Comparison of ENCODE assay signal across 12 cellular contexts in the genomic region with DNA sequence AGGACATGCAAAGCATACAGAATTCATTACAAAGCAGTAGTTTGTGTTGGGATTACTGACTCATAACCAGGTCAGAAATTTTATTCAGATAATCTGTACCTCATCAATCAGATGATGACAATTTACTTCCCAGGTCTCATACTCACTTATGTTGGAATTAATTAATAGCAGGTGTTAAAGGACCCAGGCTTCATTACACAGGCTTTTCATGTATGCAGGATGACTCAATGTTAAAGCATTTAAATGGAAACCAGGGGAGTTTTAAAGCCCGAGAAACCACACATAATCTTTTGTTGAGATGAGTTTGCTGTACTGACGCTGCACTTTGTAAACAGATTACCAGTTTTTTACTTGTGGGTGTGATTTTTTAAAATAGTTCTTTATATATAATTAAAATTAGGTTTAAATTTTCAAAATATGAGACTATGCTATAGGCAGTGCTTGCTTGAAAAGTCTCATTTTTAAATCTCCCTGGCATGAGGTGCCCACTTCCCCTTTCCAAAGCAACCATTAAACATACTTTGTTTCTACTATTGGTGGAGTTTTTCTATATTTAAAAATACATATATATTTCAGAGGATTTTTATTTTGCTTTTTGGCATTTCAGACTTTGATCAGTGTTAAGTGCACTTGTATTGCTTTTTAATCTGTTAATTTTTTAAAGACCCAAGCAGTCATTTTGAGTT. TPM values are rescaled to one million over a fixed set of nuclear protein-coding genes. Genes with fewer than 3 reads are reported as not detected.
A peak's percentile ranks its signal among the peaks of the same experiment; 100 is the strongest.
DNase-seq lines count a peak whose midpoint lies in the region; ATAC-seq and TF ChIP-seq lines count a peak whose summit lies in the region.
"Had no signal": no experiment of that assay in that cellular context is flagged by ENCODE, and none has a peak within 500 bp of the region (broad histone marks: within the 10 kb centered on the region; RNA-seq: fewer than 3 reads in every experiment).

No MANE protein-coding gene starts in this region.

- H3K27ac ChIP-seq in SK-N-MC, result 0 out of 2 replicates have a peak overlapping the region, but pooled peaks have one; percentile 5
- H3K27ac ChIP-seq in transverse colon, result no peak overlapping the region
- H3K27ac ChIP-seq: lower lobe of right lung had no signal

- TF ChIP-seq CTCF in transverse colon (IDR thresholded peaks at IDR 0.05), result no peak

- DNase-seq in activated CD4-positive, CD25-positive, alpha-beta regulatory T cell treated with anti-CD3 and anti-CD28 coated beads, Interleukin-2, amount 50 U/mL, for 72 hours, result no peak
- DNase-seq in SK-N-MC (ENCODE audit: low read depth, low spot score) (peak; percentile 6), fibroblast of gingiva (ENCODE audit: low read depth) (peak; percentile 72), transverse colon (no peak)
- DNase-seq in stimulated activated effector memory CD8-positive, alpha-beta T cell treated with anti-CD3 and anti-CD28 coated beads, Interleukin-12 subunit alpha, Interleukin-12 subunit beta, amount 100 ng/mL, for 72 hours (ENCODE audit: low spot score in 2 of 2), result no peak
- DNase-seq: activated gamma-delta T cell, AML-193, lower lobe of right lung, small intestine had no signal

- peaks cover 6% of the 10 kb centered on the region for H3K4me1 Mint-ChIP-seq in stimulated activated effector memory CD8-positive, alpha-beta T cell treated with anti-CD3 and anti-CD28 coated beads, Interleukin-12 subunit alpha, Interleukin-12 subunit beta, amount 100 ng/mL, for 72 hours

- in situ Hi-C loops in transverse colon (cut with MboI; ENCODE audit: low pct_ligation_motif_present in 1 of 4, low pct_unique_long_range_greater_than_20kb in 1 of 4, low sequenced_read_pairs in 3 of 4), result loop anchor here (25.0 kb wide), 2 partner anchors 531 to 556 kb away; a partner anchor contains a TSS

- TF ChIP-seq EP300 in transverse colon (IDR thresholded peaks at IDR 0.05; ENCODE audit: low read depth), result no peak

- peak overlapping the region; percentile 22 for H3K9ac ChIP-seq in SK-N-MC (ENCODE audit: insufficient read length)

- H3K4me3 ChIP-seq in SK-N-MC (no peak overlapping the region), transverse colon (no peak overlapping the region)
- H3K4me3 ChIP-seq: lower lobe of right lung had no signal

- intact Hi-C loops in transverse colon (cut with DNase I; ENCODE audit: low total_unique reads), result no loop called here

- H3K36me3 ChIP-seq in SK-N-MC (ENCODE audit: insufficient read depth, low read length) (peaks cover 72% of the 10 kb centered on the region), transverse colon (peaks cover 0 to 42% (median 14%) of the 10 kb centered on the region in 4 donors)

- ATAC-seq in activated CD4-positive, CD25-positive, alpha-beta regulatory T cell treated with anti-CD3 and anti-CD28 coated beads, Interleukin-2, amount 50 U/mL, for 24 hours, result peak; percentile 66 to 78
- ATAC-seq in stimulated activated effector memory CD8-positive, alpha-beta T cell treated with anti-CD3 and anti-CD28 coated beads, Interleukin-12 subunit alpha, Interleukin-12 subunit beta, amount 100 ng/mL, for 72 hours, result peak; percentile 49
- no peak for ATAC-seq in HG03045 (IDR thresholded peaks at IDR 0.05; ENCODE audit: unreplicated experiment)
- ATAC-seq in HG02973 (IDR thresholded peaks at IDR 0.05; ENCODE audit: unreplicated experiment), result no peak
- ATAC-seq: lower lobe of right lung had no signal

- H3K9me3 ChIP-seq in SK-N-MC (ENCODE audit: low read depth, low read length), result no peaks in the 10 kb centered on the region
- no peaks in the 10 kb centered on the region for H3K9me3 ChIP-seq in transverse colon
- H3K9me3 ChIP-seq: lower lobe of right lung had no signal

- no peaks in the 10 kb centered on the region for H3K9me3 Mint-ChIP-seq in stimulated activated effector memory CD8-positive, alpha-beta T cell treated with anti-CD3 and anti-CD28 coated beads, Interleukin-12 subunit alpha, Interleukin-12 subunit beta, amount 100 ng/mL, for 72 hours

- peaks cover 0 to 4% (median 0%) of the 10 kb centered on the region in 4 donors for H3K4me1 ChIP-seq in transverse colon
- H3K4me1 ChIP-seq: lower lobe of right lung had no signal

- H3K36me3 Mint-ChIP-seq in stimulated activated effector memory CD8-positive, alpha-beta T cell treated with anti-CD3 and anti-CD28 coated beads, Interleukin-12 subunit alpha, Interleukin-12 subunit beta, amount 100 ng/mL, for 72 hours, result peaks cover 95% of the 10 kb centered on the region

- WGBS in transverse colon (ENCODE audit: low coverage in 1 of 2), 2 donors, result 69 to 83% methylated on average over 2 of the region's 2 CpGs

- H3K27ac Mint-ChIP-seq in stimulated activated effector memory CD8-positive, alpha-beta T cell treated with anti-CD3 and anti-CD28 coated beads, Interleukin-12 subunit alpha, Interleukin-12 subunit beta, amount 100 ng/mL, for 72 hours, result peak overlapping the region; percentile 54

- TF ChIP-seq POLR2A in transverse colon (IDR thresholded peaks at IDR 0.05), result no peak

- no peak overlapping the region for H3K4me3 Mint-ChIP-seq in stimulated activated effector memory CD8-positive, alpha-beta T cell treated with anti-CD3 and anti-CD28 coated beads, Interleukin-12 subunit alpha, Interleukin-12 subunit beta, amount 100 ng/mL, for 72 hours

- no peaks in the 10 kb centered on the region for H3K27me3 ChIP-seq in transverse colon

RNA-seq across cellular contexts. Expression of a gene that starts 41.0 kb away (rescaled TPM):
- total RNA-seq in transverse colon, result 10 to 100 TPM; 22.4 to 61.7 (median 40.2) TPM

RNA-seq across cellular contexts. Expression of a gene that starts 41.8 kb away (rescaled TPM):
- 10 to 100 TPM in 3 of 4 donors, 1 to 10 TPM in 1; 7.0 to 40.4 (median 31.2) TPM for total RNA-seq in transverse colon

Comparison
In these comparisons a context has a peak if more than half of its experiments do, and no peak if none do; other contexts are left out.
1. ATAC-seq: peak in activated CD4-positive, CD25-positive, alpha-beta regulatory T cell treated with anti-CD3 and anti-CD28 coated beads, Interleukin-2, amount 50 U/mL, for 24 hours (2 of 2) and stimulated activated effector memory CD8-positive, alpha-beta T cell treated with anti-CD3 and anti-CD28 coated beads, Interleukin-12 subunit alpha, Interleukin-12 subunit beta, amount 100 ng/mL, for 72 hours (single experiment); none in HG03045 (single experiment) and HG02973 (single experiment).
2. DNase-seq: peak in SK-N-MC (single experiment) and fibroblast of gingiva (single experiment); none in activated CD4-positive, CD25-positive, alpha-beta regulatory T cell treated with anti-CD3 and anti-CD28 coated beads, Interleukin-2, amount 50 U/mL, for 72 hours (single experiment), stimulated activated effector memory CD8-positive, alpha-beta T cell treated with anti-CD3 and anti-CD28 coated beads, Interleukin-12 subunit alpha, Interleukin-12 subunit beta, amount 100 ng/mL, for 72 hours (0 of 2) and transverse colon (single experiment).